ENCODE assay signal across 1 cellular context in the genomic region with DNA sequence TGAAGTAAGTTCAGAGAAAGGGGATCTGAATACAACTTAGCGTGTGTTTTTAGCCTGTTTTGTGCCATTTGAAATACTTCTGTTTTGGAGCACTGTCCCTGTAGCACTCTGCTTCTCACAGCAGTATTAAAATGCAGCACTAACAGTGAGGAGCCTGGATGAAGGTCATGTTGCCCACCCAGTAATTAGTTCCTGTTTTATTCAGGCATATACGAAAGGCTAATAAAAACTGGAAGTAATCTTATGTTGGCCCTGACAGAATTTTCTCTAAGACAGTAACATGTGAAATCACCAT.
TF ChIP-seq lines count a peak whose summit lies in the region.

No MANE protein-coding gene starts in this region.

TF ChIP-seq in IMR-90, 13 proteins besides CTCF, POLR2A, EP300 and RAD21 (continued from another document):
- TF ChIP-seq, protein P1, sequence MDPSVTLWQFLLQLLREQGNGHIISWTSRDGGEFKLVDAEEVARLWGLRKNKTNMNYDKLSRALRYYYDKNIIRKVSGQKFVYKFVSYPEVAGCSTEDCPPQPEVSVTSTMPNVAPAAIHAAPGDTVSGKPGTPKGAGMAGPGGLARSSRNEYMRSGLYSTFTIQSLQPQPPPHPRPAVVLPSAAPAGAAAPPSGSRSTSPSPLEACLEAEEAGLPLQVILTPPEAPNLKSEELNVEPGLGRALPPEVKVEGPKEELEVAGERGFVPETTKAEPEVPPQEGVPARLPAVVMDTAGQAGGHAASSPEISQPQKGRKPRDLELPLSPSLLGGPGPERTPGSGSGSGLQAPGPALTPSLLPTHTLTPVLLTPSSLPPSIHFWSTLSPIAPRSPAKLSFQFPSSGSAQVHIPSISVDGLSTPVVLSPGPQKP (IDR thresholded peaks at IDR 0.05; ENCODE audit: borderline replicate concordance, low read depth, low read length) = no peak
- TF ChIP-seq CEBPB (IDR thresholded peaks at IDR 0.05; ENCODE audit: low read depth, low read length) (no peak), MAFK (IDR thresholded peaks at IDR 0.05; ENCODE audit: low read depth, low read length) (no peak), SMC3 (IDR thresholded peaks at IDR 0.05; ENCODE audit: low read depth, low read length) (no peak), USF2 (IDR thresholded peaks at IDR 0.05; ENCODE audit: low read depth, low read length) (no peak), MXI1 (IDR thresholded peaks at IDR 0.05; ENCODE audit: borderline replicate concordance, low read depth, low read length) (no peak), MAZ (IDR thresholded peaks at IDR 0.05; ENCODE audit: borderline replicate concordance, low read depth, low read length) (no peak), BHLHE40 (IDR thresholded peaks at IDR 0.05; ENCODE audit: low read depth, low read length) (no peak), RCOR1 (IDR thresholded peaks at IDR 0.05; ENCODE audit: insufficient replicate concordance, low read length) (no peak)
